Comparison of ENCODE assay signal across 12 cellular contexts in genomic region chr4:79652232-79652631, GRCh38.
DNase-seq lines count a peak whose midpoint lies in the region; ATAC-seq and TF ChIP-seq lines count a peak whose summit lies in the region.
"Had no signal": no experiment of that assay in that cellular context is flagged by ENCODE, and none has a peak within 500 bp of the region (broad histone marks: within the 10 kb centered on the region; RNA-seq: fewer than 3 reads in every experiment).

No MANE protein-coding gene starts in this region.

- DNase-seq in EH (ENCODE audit: low read depth), result peak; percentile 14
- DNase-seq in NCI-H748 treated with DMSO at 0.1 percent for 48 hours (lab: John Stamatoyannopoulos, UW), result peak; percentile 50
- DNase-seq in fibroblast of lung (ENCODE audit: low read depth in 2 of 2), result peak; percentile 75 to 91
- no peak for DNase-seq in progenitor cell of endocrine pancreas (ENCODE audit: low spot score, unreplicated experiment)
- DNase-seq in erythroblast (lab: John Stamatoyannopoulos, UW), result no peak
- no peak for DNase-seq in NCI-H1694 treated with DMSO at 0.1 percent for 48 hours (lab: John Stamatoyannopoulos, UW)
- DNase-seq: adrenal gland, DMS79 treated with DMSO at 0.1 percent for 48 hours, foreskin melanocyte had no signal

- no peak overlapping the region for H3K9ac ChIP-seq in fibroblast of lung (ENCODE audit: insufficient read depth, low read length)

- TF ChIP-seq CTCF in fibroblast of lung (conservative IDR thresholded peaks at IDR 0.05 in 1 of 2, IDR thresholded peaks at IDR 0.05 in 1 of 2; ENCODE audit: low read depth in 1 of 2, low read length in 2 of 2), result no peak
- no peak for TF ChIP-seq CTCF in progenitor cell of endocrine pancreas (IDR thresholded peaks at IDR 0.05; ENCODE audit: unreplicated experiment)

- peaks cover 6% of the 10 kb centered on the region for H3K9me3 Mint-ChIP-seq in progenitor cell of endocrine pancreas (ENCODE audit: low read depth)

- TF ChIP-seq POLR2A in erythroblast (IDR thresholded peaks at IDR 0.05; ENCODE audit: low read length), result no peak

- no peaks in the 10 kb centered on the region for H3K9me3 ChIP-seq in fibroblast of lung (ENCODE audit: control insufficient read depth, insufficient read depth, low read depth, low read length)
- H3K9me3 ChIP-seq: adrenal gland had no signal

- H3K36me3 Mint-ChIP-seq in progenitor cell of endocrine pancreas (ENCODE audit: insufficient read depth), result no peaks in the 10 kb centered on the region

- H3K27me3 Mint-ChIP-seq in progenitor cell of endocrine pancreas, result no peaks in the 10 kb centered on the region

- no peaks in the 10 kb centered on the region for H4K20me1 ChIP-seq in fibroblast of lung (ENCODE audit: control insufficient read depth, extremely low read depth, insufficient read depth, low read length)

- H3K4me2 ChIP-seq in fibroblast of lung (ENCODE audit: extremely low read depth, insufficient read depth, low read length), result no peak overlapping the region

- H3K27ac ChIP-seq in fibroblast of lung (ENCODE audit: insufficient read depth, low read length), result no peak overlapping the region
- H3K27ac ChIP-seq: adrenal gland had no signal

- peaks cover 41% of the 10 kb centered on the region for H3K4me1 Mint-ChIP-seq in progenitor cell of endocrine pancreas (ENCODE audit: low read depth)

- no peaks in the 10 kb centered on the region for H3K36me3 ChIP-seq in fibroblast of lung (ENCODE audit: control insufficient read depth, insufficient read depth, low read length)
- H3K36me3 ChIP-seq: adrenal gland had no signal

- no peak overlapping the region for H3K4me3 ChIP-seq in fibroblast of lung (replicated peaks in 1 of 4; ENCODE audit: control extremely low read depth in 1 of 4, insufficient read depth in 1 of 4, low read depth in 3 of 4, low read length in 4 of 4)
- H3K4me3 ChIP-seq: adrenal gland, skin epidermis had no signal

- no peaks in the 10 kb centered on the region for H3K79me2 ChIP-seq in fibroblast of lung (ENCODE audit: control insufficient read depth, insufficient read depth, low read length)

- H3K27ac Mint-ChIP-seq in progenitor cell of endocrine pancreas, result peak overlapping the region; percentile 77

- no peak overlapping the region for H3K4me3 Mint-ChIP-seq in progenitor cell of endocrine pancreas (ENCODE audit: low read depth)

- H2AFZ ChIP-seq in fibroblast of lung (ENCODE audit: low read length), result no peak overlapping the region

- no peaks in the 10 kb centered on the region for H3K4me1 ChIP-seq in fibroblast of lung (ENCODE audit: control insufficient read depth, extremely low read depth, insufficient read depth, low read length)
- H3K4me1 ChIP-seq: adrenal gland had no signal

- H3K27me3 ChIP-seq in fibroblast of lung (ENCODE audit: control insufficient read depth, insufficient read depth, low read length), result no peaks in the 10 kb centered on the region
- H3K27me3 ChIP-seq: adrenal gland had no signal

- ATAC-seq in HG02973 (IDR thresholded peaks at IDR 0.05; ENCODE audit: unreplicated experiment) (no peak), HG03571 (IDR thresholded peaks at IDR 0.05; ENCODE audit: unreplicated experiment) (no peak)

Comparison
In these comparisons a context has a peak if more than half of its experiments do, and no peak if none do; other contexts are left out.
1. DNase-seq: peak in EH (single experiment), NCI-H748 treated with DMSO at 0.1 percent for 48 hours (single experiment) and fibroblast of lung (2 of 2); none in progenitor cell of endocrine pancreas (single experiment), erythroblast (0 of 2) and NCI-H1694 treated with DMSO at 0.1 percent for 48 hours (single experiment).